Comparison of ENCODE assay signal across 8 cellular contexts in the genomic region with DNA sequence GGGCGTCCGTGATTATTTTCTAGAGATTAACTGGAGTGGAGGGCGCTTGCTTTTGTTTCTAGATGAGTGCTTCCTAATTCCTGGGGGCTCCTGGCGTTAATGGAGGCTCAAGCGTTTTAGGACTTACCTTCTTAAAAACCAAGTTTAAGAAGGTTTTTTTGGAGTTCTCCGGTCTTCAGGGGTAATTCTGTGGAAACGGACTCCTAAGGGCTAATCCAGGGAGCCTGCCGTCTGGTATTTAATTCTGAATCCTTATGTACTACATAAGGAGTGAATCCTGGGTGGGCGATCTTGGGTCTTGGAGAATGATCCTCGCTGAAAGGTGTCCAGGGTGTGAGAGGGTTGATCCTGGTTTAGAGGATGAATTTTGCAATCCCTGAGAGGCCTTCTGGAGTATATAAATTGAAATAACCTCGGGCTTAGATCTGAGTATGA. TPM values are rescaled to one million over a fixed set of nuclear protein-coding genes. Genes with fewer than 3 reads are reported as not detected.
A peak's percentile ranks its signal among the peaks of the same experiment; 100 is the strongest.
DNase-seq lines count a peak whose midpoint lies in the region; ATAC-seq and TF ChIP-seq lines count a peak whose summit lies in the region.

No MANE protein-coding gene starts in this region.

- peaks cover 7% of the 10 kb centered on the region for H3K9me3 Mint-ChIP-seq in nephron progenitor cell

- H3K4me1 ChIP-seq in BE2C (peaks cover 23% of the 10 kb centered on the region), ectodermal cell (ENCODE audit: control insufficient read depth, insufficient read depth, low read length) (peaks cover 9% of the 10 kb centered on the region)

- peak overlapping the region; percentile 99 for H3K4me3 Mint-ChIP-seq in nephron progenitor cell

- peak overlapping the region; percentile 99 for H3K27ac Mint-ChIP-seq in nephron progenitor cell

- no peak for ATAC-seq in HG02973 (IDR thresholded peaks at IDR 0.05; ENCODE audit: unreplicated experiment)

- H3K9me3 ChIP-seq in BE2C = no peaks in the 10 kb centered on the region
- no peaks in the 10 kb centered on the region for H3K9me3 ChIP-seq in ectodermal cell (ENCODE audit: control insufficient read depth, low read length)

- H3K27me3 ChIP-seq in BE2C (no peaks in the 10 kb centered on the region; the same call in none of the 2 replicates), ectodermal cell (ENCODE audit: control insufficient read depth, insufficient read depth, low read length, poor library complexity, severe bottlenecking) (no peaks in the 10 kb centered on the region)

- no peak for TF ChIP-seq POLR2A in NB4 (IDR thresholded peaks at IDR 0.05; ENCODE audit: extremely low read depth, insufficient read length)

- H3K36me3 ChIP-seq in BE2C (peaks cover 56% of the 10 kb centered on the region), ectodermal cell (ENCODE audit: control insufficient read depth, insufficient read depth, low read length) (peaks cover 33% of the 10 kb centered on the region)

- TF ChIP-seq CTCF in BE2C (IDR thresholded peaks at IDR 0.05; ENCODE audit: low read depth, low read length) = no peak
- TF ChIP-seq CTCF in NB4 (IDR thresholded peaks at IDR 0.05; ENCODE audit: low read depth, low read length) = no peak
- no peak for TF ChIP-seq CTCF in nephron progenitor cell (IDR thresholded peaks at IDR 0.05)

- H3K27ac ChIP-seq in ectodermal cell (ENCODE audit: insufficient read depth, low read depth, low read length, poor library complexity, severe bottlenecking) = peak overlapping the region; percentile 61

- WGBS in ectodermal cell, 2 experiments = 0 to 1% methylated on average over 11 of the region's 11 CpGs

- DNase-seq in BE2C (no peak), NB4 (ENCODE audit: low read depth) (no peak), nephron progenitor cell (no peak), NCI-H2029 treated with DMSO at 0.1 percent for 48 hours (lab: John Stamatoyannopoulos, UW) (no peak), NCI-H1417 (lab: John Stamatoyannopoulos, UW) (no peak), NOMO-1 treated with DMSO at 0.1 percent for 48 hours (lab: John Stamatoyannopoulos, UW; ENCODE audit: unreplicated experiment) (no peak)

- peaks cover 4% of the 10 kb centered on the region for H3K27me3 Mint-ChIP-seq in nephron progenitor cell (ENCODE audit: low read depth, poor library complexity)

- H3K4me3 ChIP-seq in BE2C (ENCODE audit: low read depth, low read length) = peak overlapping the region; percentile 100
- H3K4me3 ChIP-seq in NB4 (ENCODE audit: low read depth, low read length) = peak overlapping the region; percentile 100
- H3K4me3 ChIP-seq in ectodermal cell (ENCODE audit: insufficient read depth, low read depth, low read length) = peak overlapping the region; percentile 87

- H3K36me3 Mint-ChIP-seq in nephron progenitor cell (ENCODE audit: low read depth) = peaks cover 50% of the 10 kb centered on the region

- peaks cover 42% of the 10 kb centered on the region for H3K4me1 Mint-ChIP-seq in nephron progenitor cell

RNA-seq across cellular contexts. Expression of gene RPS11, which starts 0.4 kb away (rescaled TPM):
- 2,730 TPM for polyA plus RNA-seq in BE2C (2012; ENCODE audit: insufficient read depth, insufficient read length, low read depth)
- 2,878 TPM for polyA plus RNA-seq in ectodermal cell (2013, experiment 1 of 4)
- 2,841 TPM for polyA plus RNA-seq in ectodermal cell (2013, experiment 2 of 4)
- polyA plus RNA-seq in ectodermal cell (2013, experiment 3 of 4) = 3,483 TPM
- 4,055 TPM for polyA plus RNA-seq in ectodermal cell (2013, experiment 4 of 4)

RNA-seq across cellular contexts. Expression of gene RPL13A, which starts 9.2 kb away (rescaled TPM):
- 1,267 TPM for polyA plus RNA-seq in BE2C (2012; ENCODE audit: insufficient read depth, insufficient read length, low read depth)
- 3,037 TPM for polyA plus RNA-seq in ectodermal cell (2013, experiment 1 of 4)
- polyA plus RNA-seq in ectodermal cell (2013, experiment 2 of 4) = 3,018 TPM
- polyA plus RNA-seq in ectodermal cell (2013, experiment 3 of 4) = 3,545 TPM
- polyA plus RNA-seq in ectodermal cell (2013, experiment 4 of 4) = 4,031 TPM

RNA-seq across cellular contexts. Expression of gene FCGRT, which starts 15.9 kb away (rescaled TPM):
- 8.4 TPM for polyA plus RNA-seq in BE2C (2012; ENCODE audit: insufficient read depth, insufficient read length, low read depth)
- 37.8 TPM for polyA plus RNA-seq in ectodermal cell (2013, experiment 1 of 4)
- polyA plus RNA-seq in ectodermal cell (2013, experiment 2 of 4) = 39.4 TPM
- 31.9 TPM for polyA plus RNA-seq in ectodermal cell (2013, experiment 3 of 4)
- 34.0 TPM for polyA plus RNA-seq in ectodermal cell (2013, experiment 4 of 4)

RNA-seq across cellular contexts. Expression of gene FLT3LG, which starts 22.6 kb away (rescaled TPM):
- polyA plus RNA-seq in BE2C (2012; ENCODE audit: insufficient read depth, insufficient read length, low read depth) = 1.7 TPM
- polyA plus RNA-seq in ectodermal cell (2013, experiment 1 of 4) = 2.0 TPM
- polyA plus RNA-seq in ectodermal cell (2013, experiment 2 of 4) = 2.8 TPM
- polyA plus RNA-seq in ectodermal cell (2013, experiment 3 of 4) = 2.3 TPM
- polyA plus RNA-seq in ectodermal cell (2013, experiment 4 of 4) = 3.4 TPM

RNA-seq across cellular contexts. Expression of gene RCN3, which starts 31.2 kb away (rescaled TPM):
- polyA plus RNA-seq in BE2C (2012; ENCODE audit: insufficient read depth, insufficient read length, low read depth) = 7.2 TPM
- 12.5 TPM for polyA plus RNA-seq in ectodermal cell (2013, experiment 1 of 4)
- polyA plus RNA-seq in ectodermal cell (2013, experiment 2 of 4) = 8.7 TPM
- polyA plus RNA-seq in ectodermal cell (2013, experiment 3 of 4) = 8.0 TPM
- 8.7 TPM for polyA plus RNA-seq in ectodermal cell (2013, experiment 4 of 4)
